Comparison of ENCODE assay signal across 8 cellular contexts in genomic region chr5:41695920-41696582, GRCh38.
DNase-seq lines count a peak whose midpoint lies in the region; ATAC-seq lines count a peak whose summit lies in the region.

No MANE protein-coding gene starts in this region.

- no peak for DNase-seq in activated T-cell treated with anti-CD3 and anti-CD28 coated beads, Interleukin-2, amount 50 U/mL, for 72 hours
- DNase-seq in activated T-cell treated with anti-CD3 and anti-CD28 coated beads for 4 hours: no peak
- peak; percentile 1 for DNase-seq in adipocyte (ENCODE audit: low read depth)
- no peak for DNase-seq in stimulated activated naive CD8-positive, alpha-beta T cell treated with anti-CD3 and anti-CD28 coated beads, Interleukin-15, amount 100 ng/mL, for 72 hours
- DNase-seq in Ammon's horn (ENCODE audit: low spot score): no peak

- H3K9me3 Mint-ChIP-seq in activated T-cell treated with anti-CD3 and anti-CD28 coated beads, Interleukin-2, amount 50 U/mL, for 72 hours: no peaks in the 10 kb centered on the region
- H3K9me3 Mint-ChIP-seq in stimulated activated naive CD8-positive, alpha-beta T cell treated with anti-CD3 and anti-CD28 coated beads, Interleukin-15, amount 100 ng/mL, for 72 hours: peaks cover 3 to 9% of the 10 kb centered on the region in 2 donors

- no peak overlapping the region for H3K4me3 Mint-ChIP-seq in activated T-cell treated with anti-CD3 and anti-CD28 coated beads, Interleukin-2, amount 50 U/mL, for 72 hours
- no peak overlapping the region for H3K4me3 Mint-ChIP-seq in stimulated activated naive CD8-positive, alpha-beta T cell treated with anti-CD3 and anti-CD28 coated beads, Interleukin-15, amount 100 ng/mL, for 72 hours

- H3K27ac Mint-ChIP-seq in activated T-cell treated with anti-CD3 and anti-CD28 coated beads, Interleukin-2, amount 50 U/mL, for 72 hours: no peak overlapping the region
- peak overlapping the region in 1 of 2 donors; percentile 23 for H3K27ac Mint-ChIP-seq in stimulated activated naive CD8-positive, alpha-beta T cell treated with anti-CD3 and anti-CD28 coated beads, Interleukin-15, amount 100 ng/mL, for 72 hours

- no peaks in the 10 kb centered on the region for H3K4me1 Mint-ChIP-seq in activated T-cell treated with anti-CD3 and anti-CD28 coated beads, Interleukin-2, amount 50 U/mL, for 72 hours (ENCODE audit: low read depth)
- H3K4me1 Mint-ChIP-seq in stimulated activated naive CD8-positive, alpha-beta T cell treated with anti-CD3 and anti-CD28 coated beads, Interleukin-15, amount 100 ng/mL, for 72 hours: no peaks in the 10 kb centered on the region

- no peak overlapping the region for H3K9ac ChIP-seq in adipocyte (ENCODE audit: low read length)

- H3K36me3 Mint-ChIP-seq in activated T-cell treated with anti-CD3 and anti-CD28 coated beads, Interleukin-2, amount 50 U/mL, for 72 hours (ENCODE audit: insufficient read depth in 2 of 2): no peaks in the 10 kb centered on the region

- no peaks in the 10 kb centered on the region for H3K4me1 ChIP-seq in adipocyte (ENCODE audit: control insufficient read depth, insufficient read depth, low read length)

- no peaks in the 10 kb centered on the region for H3K36me3 ChIP-seq in adipocyte (ENCODE audit: control insufficient read depth, insufficient read depth, low read length, severe bottlenecking)

- ATAC-seq in activated T-cell treated with anti-CD3 and anti-CD28 coated beads, Interleukin-2, amount 50 U/mL, for 72 hours (replicated peaks in 1 of 2): peak; percentile 42 to 45
- ATAC-seq in HG03066 (IDR thresholded peaks at IDR 0.05; ENCODE audit: low read depth, unreplicated experiment) (peak; percentile 77), GM18517 (IDR thresholded peaks at IDR 0.05; ENCODE audit: unreplicated experiment) (no peak)
- ATAC-seq in stimulated activated naive CD8-positive, alpha-beta T cell treated with anti-CD3 and anti-CD28 coated beads, Interleukin-15, amount 100 ng/mL, for 72 hours: peak; percentile 40
- ATAC-seq in activated CD4-positive, CD25-positive, alpha-beta regulatory T cell treated with anti-CD3 and anti-CD28 coated beads, Interleukin-2, amount 50 U/mL, for 24 hours: no peak

- H3K27me3 Mint-ChIP-seq in activated T-cell treated with anti-CD3 and anti-CD28 coated beads, Interleukin-2, amount 50 U/mL, for 72 hours (ENCODE audit: low read depth): no peaks in the 10 kb centered on the region
- peaks cover 17% of the 10 kb centered on the region for H3K27me3 Mint-ChIP-seq in stimulated activated naive CD8-positive, alpha-beta T cell treated with anti-CD3 and anti-CD28 coated beads, Interleukin-15, amount 100 ng/mL, for 72 hours

- no peaks in the 10 kb centered on the region for H3K27me3 ChIP-seq in adipocyte (replicated peaks; ENCODE audit: control insufficient read depth, insufficient read depth, low read length)

- no peak overlapping the region for H3K4me3 ChIP-seq in adipocyte (ENCODE audit: low read length)

- H3K9me3 ChIP-seq in adipocyte (ENCODE audit: control insufficient read depth, low read length): no peaks in the 10 kb centered on the region

Comparison
In these comparisons a context has a peak if more than half of its experiments do, and no peak if none do; other contexts are left out.
1. ATAC-seq: peak in activated T-cell treated with anti-CD3 and anti-CD28 coated beads, Interleukin-2, amount 50 U/mL, for 72 hours (2 of 2), HG03066 (single experiment) and stimulated activated naive CD8-positive, alpha-beta T cell treated with anti-CD3 and anti-CD28 coated beads, Interleukin-15, amount 100 ng/mL, for 72 hours (single experiment); none in GM18517 (single experiment) and activated CD4-positive, CD25-positive, alpha-beta regulatory T cell treated with anti-CD3 and anti-CD28 coated beads, Interleukin-2, amount 50 U/mL, for 24 hours (0 of 2).